Comparison of ENCODE assay signal across 33 cellular contexts in genomic region chr2:218642121-218642656, GRCh38.
"Had no signal": no experiment of that assay in that cellular context is flagged by ENCODE, and none has a peak within 500 bp of the region (broad histone marks: within the 10 kb centered on the region; RNA-seq: fewer than 3 reads in every experiment).

No MANE protein-coding gene starts in this region.

- H3K9me3 Mint-ChIP-seq: activated B cell treated with CpG ODN at 0.5 μM for 24 hours; activated CD4-positive, alpha-beta memory T cell treated with anti-CD3 and anti-CD28 coated beads, Interleukin-2, amount 10 ng/mL, durations not matched to agents 7 days and 5 days; activated CD4-positive, alpha-beta T cell treated with anti-CD3 and anti-CD28 coated beads, Interleukin-2, amount 10 ng/mL, durations not matched to agents 24 days and 14 days; activated naive CD4-positive, alpha-beta T cell treated with anti-CD3 and anti-CD28 coated beads for 36 hours; activated T-helper 17 cell treated with anti-CD3 and anti-CD28 coated beads, Interleukin-2, amount 50 U/mL, for 72 hours; brain; T-cell had no signal

- H3K4me3 Mint-ChIP-seq: activated B cell treated with CpG ODN at 0.5 μM for 24 hours; activated CD4-positive, alpha-beta memory T cell treated with anti-CD3 and anti-CD28 coated beads, Interleukin-2, amount 10 ng/mL, durations not matched to agents 7 days and 5 days; activated CD4-positive, alpha-beta T cell treated with anti-CD3 and anti-CD28 coated beads, Interleukin-2, amount 10 ng/mL, durations not matched to agents 24 days and 14 days; activated naive CD4-positive, alpha-beta T cell treated with anti-CD3 and anti-CD28 coated beads for 36 hours; activated naive CD8-positive, alpha-beta T cell; activated T-helper 17 cell treated with anti-CD3 and anti-CD28 coated beads, Interleukin-2, amount 50 U/mL, for 72 hours; brain; T-cell had no signal

- H3K4me1 Mint-ChIP-seq: activated B cell treated with CpG ODN at 0.5 μM for 24 hours; activated CD4-positive, alpha-beta memory T cell treated with anti-CD3 and anti-CD28 coated beads, Interleukin-2, amount 10 ng/mL, durations not matched to agents 7 days and 5 days; activated CD4-positive, alpha-beta T cell treated with anti-CD3 and anti-CD28 coated beads, Interleukin-2, amount 10 ng/mL, durations not matched to agents 24 days and 14 days; activated T-helper 17 cell treated with anti-CD3 and anti-CD28 coated beads, Interleukin-2, amount 50 U/mL, for 72 hours; brain had no signal

- H3K27ac Mint-ChIP-seq: activated B cell treated with CpG ODN at 0.5 μM for 24 hours; activated CD4-positive, alpha-beta memory T cell treated with anti-CD3 and anti-CD28 coated beads, Interleukin-2, amount 10 ng/mL, durations not matched to agents 7 days and 5 days; activated CD4-positive, alpha-beta T cell treated with anti-CD3 and anti-CD28 coated beads, Interleukin-2, amount 10 ng/mL, durations not matched to agents 24 days and 14 days; activated naive CD4-positive, alpha-beta T cell treated with anti-CD3 and anti-CD28 coated beads for 36 hours; activated naive CD8-positive, alpha-beta T cell; T-cell had no signal

- ATAC-seq: activated T-helper 17 cell treated with anti-CD3 and anti-CD28 coated beads, Interleukin-2, amount 50 U/mL, for 72 hours; Panc1; Right ventricle myocardium inferior; T-cell had no signal

- DNase-seq: activated B cell treated with CpG ODN at 0.5 μM for 24 hours; activated CD4-positive, alpha-beta memory T cell treated with anti-CD3 and anti-CD28 coated beads, Interleukin-2, amount 10 ng/mL, durations not matched to agents 7 days and 5 days; activated CD4-positive, alpha-beta T cell treated with anti-CD3 and anti-CD28 coated beads for 1 hour; activated CD4-positive, alpha-beta T cell treated with anti-CD3 and anti-CD28 coated beads, Interleukin-2, amount 10 ng/mL, durations not matched to agents 24 days and 14 days; activated gamma-delta T cell; activated naive CD4-positive, alpha-beta T cell treated with anti-CD3 and anti-CD28 coated beads for 36 hours; activated T-cell treated with anti-CD3 and anti-CD28 coated beads for 4 hours; activated T-cell treated with anti-CD3 and anti-CD28 coated beads, Interleukin-2, amount 50 U/mL, for 48 hours; amygdala; MG63; MV-4-11; NCI-H1092 treated with DMSO at 0.1 percent for 48 hours; NCI-H1417 treated with DMSO at 0.1 percent for 48 hours; NCI-H1694; NCI-H2029; NCI-H2107; NCI-H2171 treated with DMSO at 0.1 percent for 48 hours; NCI-H226; NCI-H526 treated with DMSO at 0.1 percent for 48 hours; NK-92 treated with Interleukin-12 subunit alpha and Interleukin-12 subunit beta, amount 100 ng/mL, for 24 hours; OCI-M1; RPMI8226; T-cell; T-helper 2 cell; T1000 had no signal

- H3K9me3 ChIP-seq: MG63 had no signal

- H3K27me3 ChIP-seq: MG63 had no signal

- FAIRE-seq: astrocyte, TTC549 had no signal

- H3K4me3 ChIP-seq: MG63, SK-N-MC had no signal

- H3K27ac ChIP-seq: SK-N-MC had no signal

- H3K27me3 Mint-ChIP-seq: activated B cell treated with CpG ODN at 0.5 μM for 24 hours; activated CD4-positive, alpha-beta memory T cell treated with anti-CD3 and anti-CD28 coated beads, Interleukin-2, amount 10 ng/mL, durations not matched to agents 7 days and 5 days; activated CD4-positive, alpha-beta T cell treated with anti-CD3 and anti-CD28 coated beads, Interleukin-2, amount 10 ng/mL, durations not matched to agents 24 days and 14 days; activated naive CD8-positive, alpha-beta T cell; activated T-helper 17 cell treated with anti-CD3 and anti-CD28 coated beads, Interleukin-2, amount 50 U/mL, for 72 hours; brain; T-cell had no signal
